10 cellular contexts compared by ENCODE assay signal in the genomic region with DNA sequence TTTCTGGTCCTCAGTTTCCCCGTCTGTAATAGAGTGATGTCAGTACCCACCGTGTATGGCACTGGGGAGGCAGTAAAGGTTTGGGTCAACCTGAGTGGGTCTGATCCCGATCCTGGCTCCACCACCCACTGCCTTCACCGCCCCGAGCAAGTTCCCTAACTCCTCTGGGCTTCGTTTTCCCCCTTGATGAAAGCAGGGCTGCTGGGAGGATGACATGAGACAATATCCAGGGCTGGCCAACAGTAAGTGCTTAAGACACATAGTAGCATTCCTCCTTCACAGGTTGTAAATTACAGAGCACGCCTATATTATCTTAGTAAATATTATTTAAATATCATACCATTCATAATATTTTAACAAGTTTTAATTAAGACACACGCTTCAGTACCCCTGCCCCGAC. TPM values are rescaled to one million over a fixed set of nuclear protein-coding genes. Genes with fewer than 3 reads are reported as not detected.
DNase-seq lines count a peak whose midpoint lies in the region; ATAC-seq and TF ChIP-seq lines count a peak whose summit lies in the region.
"Had no signal": no experiment of that assay in that cellular context is flagged by ENCODE, and none has a peak within 500 bp of the region (broad histone marks: within the 10 kb centered on the region; RNA-seq: fewer than 3 reads in every experiment).

No MANE protein-coding gene starts in this region.

- H3K56ac ChIP-seq in IMR-90 (ENCODE audit: extremely low read depth, insufficient read depth, low read length): no peak overlapping the region

- in situ Hi-C loops in IMR-90 (cut with MboI; ENCODE audit: low sequenced_read_pairs): no loop called here

- dilution Hi-C loops in IMR-90 (cut with HindIII; ENCODE audit: low sequenced_read_pairs, unreplicated experiment): no loop called here

- intact Hi-C loops in IMR-90 (cut with micrococcal nuclease): no loop called here

- no peak for TF ChIP-seq RAD21 in IMR-90 (IDR thresholded peaks at IDR 0.05; ENCODE audit: low read length)

- WGBS in IMR-90 (ENCODE audit: extremely low coverage in 2 of 2, insufficient read length in 1 of 2), 2 experiments: no CpG with 5 or more reads among the region's 9 CpGs
- WGBS in endodermal cell (ENCODE audit: insufficient coverage in 1 of 2, insufficient read length in 1 of 2), 2 experiments: 89 to 93% methylated on average over 8 of the region's 9 CpGs

- peak overlapping the region; percentile 32 for H3K4me3 Mint-ChIP-seq in endodermal cell
- peak overlapping the region in 9 of 10 donors; percentile 19 to 82 (median 71) for H3K4me3 Mint-ChIP-seq in naive thymus-derived CD8-positive, alpha-beta T cell
- H3K4me3 Mint-ChIP-seq: nephron had no signal

- no peak for DNase-seq in AG04450 (ENCODE audit: low read depth, low spot score)
- no peak for DNase-seq in IMR-90
- DNase-seq in endodermal cell: no peak
- no peak for DNase-seq in naive thymus-derived CD8-positive, alpha-beta T cell
- DNase-seq in HK-2 (ENCODE audit: unreplicated experiment): no peak

- H3K4ac ChIP-seq in IMR-90 (ENCODE audit: low read depth, low read length): peak overlapping the region; percentile 27; the same call in 1 of the 2 replicates

- H3K27me3 Mint-ChIP-seq in endodermal cell (ENCODE audit: insufficient read depth): peaks cover 14% of the 10 kb centered on the region
- H3K27me3 Mint-ChIP-seq in naive thymus-derived CD8-positive, alpha-beta T cell: peaks cover 0 to 6% (median 4%) of the 10 kb centered on the region in 5 donors

- H3K4me1 Mint-ChIP-seq in endodermal cell: peaks cover 13% of the 10 kb centered on the region
- peaks cover 6 to 15% (median 9%) of the 10 kb centered on the region in 4 donors for H3K4me1 Mint-ChIP-seq in naive thymus-derived CD8-positive, alpha-beta T cell
- H3K4me1 Mint-ChIP-seq: nephron had no signal

- CTCF ChIA-PET in AG04450 (lab: Charles Lee) (interaction anchor here (0.7 to 2.8 kb wide), 3 partner anchors 16 to 293 kb away, joined by 3 to 9 read pairs (median 8); a partner anchor contains a TSS), IMR-90 (lab: Yijun Ruan, JAX) (no interaction called here)

- TF ChIP-seq CTCF in AG04450 (IDR thresholded peaks at IDR 0.05; ENCODE audit: low read depth, low read length) (no peak), IMR-90 (conservative IDR thresholded peaks at IDR 0.05; ENCODE audit: low read depth, low read length) (no peak), endodermal cell (conservative IDR thresholded peaks at IDR 0.05) (no peak)

- BruUV-seq in IMR-90 (replicated peaks; lab: Mats Ljungman, UMichigan): no TSS peak

- peak overlapping the region; percentile 56; the same call in 1 of the 2 replicates for H3K4me3 ChIP-seq in AG04450 (ENCODE audit: low read depth, low read length)
- no peak overlapping the region for H3K4me3 ChIP-seq in IMR-90 (ENCODE audit: insufficient read depth, low read depth, low read length)
- H3K4me3 ChIP-seq in endodermal cell (ENCODE audit: low read length): no peak overlapping the region

- no peaks in the 10 kb centered on the region for H4K20me1 ChIP-seq in IMR-90 (ENCODE audit: insufficient read depth, low read length)

- no peaks in the 10 kb centered on the region for H3K27me3 ChIP-seq in AG04450 (ENCODE audit: control insufficient read depth, insufficient read depth, low read length)
- no peaks in the 10 kb centered on the region for H3K27me3 ChIP-seq in IMR-90 (ENCODE audit: control insufficient read depth, insufficient read depth, low read length)
- H3K27me3 ChIP-seq in endodermal cell (ENCODE audit: control insufficient read depth, insufficient read depth, low read length, poor library complexity, severe bottlenecking): no peaks in the 10 kb centered on the region

- H3K79me1 ChIP-seq in IMR-90 (ENCODE audit: low read depth in 1 of 2, low read length in 2 of 2): no peaks in the 10 kb centered on the region

- ATAC-seq in IMR-90 (ENCODE audit: low read depth) (no peak), GM21529 (IDR thresholded peaks at IDR 0.05; ENCODE audit: unreplicated experiment) (no peak), esophagus mucosa (no peak), HG02852 (IDR thresholded peaks at IDR 0.05; ENCODE audit: unreplicated experiment) (no peak)
- no peak for ATAC-seq in naive thymus-derived CD8-positive, alpha-beta T cell

- TF ChIP-seq POLR2A in IMR-90 (IDR thresholded peaks at IDR 0.05; ENCODE audit: low read depth, low read length): no peak

- H3K27ac ChIP-seq in AG04450 (ENCODE audit: low read depth, low read length): no peak overlapping the region
- no peak overlapping the region for H3K27ac ChIP-seq in IMR-90 (ENCODE audit: insufficient read depth, low read length)
- H3K27ac ChIP-seq in endodermal cell (ENCODE audit: low read depth, low read length): no peak overlapping the region

- 0 out of 2 replicates have a peak overlapping the region, but pooled peaks have one; percentile 75 for H3K23ac ChIP-seq in IMR-90 (ENCODE audit: low read depth, low read length)

- POLR2A ChIA-PET in AG04450 (lab: Yijun Ruan, JAX) (no interaction called here), IMR-90 (lab: Charles Lee; ENCODE audit: unreplicated experiment) (no interaction called here)
- POLR2A ChIA-PET in naive thymus-derived CD8-positive, alpha-beta T cell (lab: Charles Lee): interaction anchor here (1.0 kb wide), 2 partner anchors 52 to 76 kb away, joined by 3 to 4 read pairs; a partner anchor contains a TSS

- no peak overlapping the region for H3K27ac Mint-ChIP-seq in endodermal cell
- H3K27ac Mint-ChIP-seq in naive thymus-derived CD8-positive, alpha-beta T cell: no peak overlapping the region
- H3K27ac Mint-ChIP-seq: IgD-negative memory B cell, nephron had no signal

- H3K36me3 ChIP-seq in IMR-90 (ENCODE audit: control insufficient read depth, insufficient read depth, low read length): no peaks in the 10 kb centered on the region
- H3K36me3 ChIP-seq in endodermal cell (ENCODE audit: control insufficient read depth, insufficient read depth, low read length): no peaks in the 10 kb centered on the region

- H3K14ac ChIP-seq in IMR-90 (replicated peaks; ENCODE audit: low read depth, low read length): no peak overlapping the region

- no peak overlapping the region for H2AK9ac ChIP-seq in IMR-90 (replicated peaks; ENCODE audit: low read depth, low read length, poor library complexity)

- H3K4me2 ChIP-seq in IMR-90 (ENCODE audit: low read depth, low read length): peak overlapping the region; percentile 38; the same call in 1 of the 2 replicates

- H3K9me3 ChIP-seq in AG04450 (ENCODE audit: control insufficient read depth, insufficient read depth, low read length): no peaks in the 10 kb centered on the region; the same call in 1 of the 2 replicates
- no peaks in the 10 kb centered on the region for H3K9me3 ChIP-seq in IMR-90 (ENCODE audit: control insufficient read depth, insufficient read depth, low read length)
- no peaks in the 10 kb centered on the region for H3K9me3 ChIP-seq in endodermal cell (ENCODE audit: control insufficient read depth, low read length)

- no peak overlapping the region for H2BK5ac ChIP-seq in IMR-90 (ENCODE audit: low read depth, low read length, poor library complexity, severe bottlenecking)

- no peak overlapping the region; the same call in 1 of the 2 replicates for H2BK120ac ChIP-seq in IMR-90 (ENCODE audit: low read depth, low read length)

- H2BK20ac ChIP-seq in IMR-90 (ENCODE audit: low read depth, low read length): peak overlapping the region; percentile 16; the same call in 1 of the 2 replicates

- H4K91ac ChIP-seq in IMR-90 (ENCODE audit: insufficient read depth, low read depth, low read length): no peak overlapping the region

- H3K9ac ChIP-seq in IMR-90 (ENCODE audit: low read depth, low read length) (no peak overlapping the region), endodermal cell (ENCODE audit: extremely low read depth, low read length, poor library complexity, severe bottlenecking) (no peak overlapping the region)

- no peaks in the 10 kb centered on the region for H3K9me3 Mint-ChIP-seq in endodermal cell
- no peaks in the 10 kb centered on the region for H3K9me3 Mint-ChIP-seq in naive thymus-derived CD8-positive, alpha-beta T cell
- H3K9me3 Mint-ChIP-seq: IgD-negative memory B cell, nephron had no signal

- H3K4me1 ChIP-seq in IMR-90 (ENCODE audit: control insufficient read depth, insufficient read depth, low read length) (peaks cover 5% of the 10 kb centered on the region), endodermal cell (ENCODE audit: control insufficient read depth, insufficient read depth, low read length) (no peaks in the 10 kb centered on the region)

- H4K8ac ChIP-seq in IMR-90 (ENCODE audit: low read depth in 2 of 2, low read length in 2 of 2): no peak overlapping the region

- H2AK5ac ChIP-seq in IMR-90 (ENCODE audit: low read depth, low read length): no peak overlapping the region; the same call in 1 of the 2 replicates

- no peak overlapping the region for H4K5ac ChIP-seq in IMR-90 (ENCODE audit: low read depth, low read length)

- H3K9me1 ChIP-seq in IMR-90 (ENCODE audit: insufficient read depth, low read length): peaks cover 8% of the 10 kb centered on the region; the same call in 1 of the 2 replicates

- no peak overlapping the region; the same call in 2 of the 3 replicates for H2BK15ac ChIP-seq in IMR-90 (ENCODE audit: low read depth, low read length)

- H2AFZ ChIP-seq in IMR-90 (replicated peaks; ENCODE audit: low read length, poor library complexity): peak overlapping the region; percentile 92

- no peaks in the 10 kb centered on the region for H3K36me3 Mint-ChIP-seq in endodermal cell (ENCODE audit: low read depth)
- no peaks in the 10 kb centered on the region for H3K36me3 Mint-ChIP-seq in naive thymus-derived CD8-positive, alpha-beta T cell
- H3K36me3 Mint-ChIP-seq: IgD-negative memory B cell had no signal

- H3K18ac ChIP-seq in IMR-90 (ENCODE audit: low read depth, low read length): no peak overlapping the region

RNA-seq across cellular contexts. Expression of a gene that starts 0.6 kb away (rescaled TPM):
- polyA plus RNA-seq in AG04450 (2011; rRNA removed) (1.5 and 1.6 TPM in 2 replicates), IMR-90 (2012; rRNA removed) (1.5 and 1.7 TPM in 2 replicates)
- 0.39 and 1.9 TPM in 2 replicates for polyA minus RNA-seq in AG04450 (2011; rRNA and poly(A)+ RNA removed)
- total RNA-seq in IMR-90 (2012; rRNA removed) (2.2 and 2.5 TPM in 2 replicates), endodermal cell (1 to 10 TPM; 1.6 to 2.0 TPM), esophagus mucosa (24.5 TPM)
- 0.64 and 1.2 TPM in 2 replicates for polyA plus RNA-seq in IMR-90 (2012; cell fraction: cytosol; rRNA removed)
- 0.61 and 0.66 TPM in 2 replicates for polyA plus RNA-seq in IMR-90 (2012; cell fraction: nucleus; rRNA removed; ENCODE audit: low replicate concordance)
- not detected for polyA plus RNA-seq in endodermal cell (2013, experiment 1 of 2)
- 0.46 TPM for polyA plus RNA-seq in endodermal cell (2013, experiment 2 of 2)
- total RNA-seq in naive thymus-derived CD8-positive, alpha-beta T cell: 1 to 10 TPM; 1.3 to 3.2 TPM
- 1 to 10 TPM in 1 of 3 donors, under 1 TPM in 2; 0.53 to 1.2 (median 0.79) TPM for polyA plus RNA-seq in naive thymus-derived CD8-positive, alpha-beta T cell
- polyA plus RNA-seq: IgD-negative memory B cell had no signal

RNA-seq across cellular contexts. Expression of a gene that starts 51.2 kb away (rescaled TPM):
- polyA plus RNA-seq in AG04450 (2011; rRNA removed) (105 and 149 TPM in 2 replicates), IMR-90 (2012; rRNA removed) (51.3 and 57.9 TPM in 2 replicates)
- 72.9 and 113 TPM in 2 replicates for polyA minus RNA-seq in AG04450 (2011; rRNA and poly(A)+ RNA removed)
- total RNA-seq in IMR-90 (2012; rRNA removed) (125 and 360 TPM in 2 replicates), endodermal cell (100 to 1,000 TPM; 114 to 136 TPM), esophagus mucosa (94.2 TPM)
- 6.6 and 7.6 TPM in 2 replicates for polyA plus RNA-seq in IMR-90 (2012; cell fraction: cytosol; rRNA removed)
- polyA plus RNA-seq in IMR-90 (2012; cell fraction: nucleus; rRNA removed; ENCODE audit: low replicate concordance): 2.3 and 13.5 TPM in 2 replicates
- 88.9 TPM for polyA plus RNA-seq in endodermal cell (2013, experiment 1 of 2)
- polyA plus RNA-seq in endodermal cell (2013, experiment 2 of 2): 85.0 TPM
- total RNA-seq in naive thymus-derived CD8-positive, alpha-beta T cell: 10 to 100 TPM; 50.3 to 50.7 TPM
- polyA plus RNA-seq in naive thymus-derived CD8-positive, alpha-beta T cell: 100 to 1,000 TPM; 107 to 131 (median 116) TPM

RNA-seq across cellular contexts. Expression of a gene that starts 51.8 kb away (rescaled TPM):
- polyA plus RNA-seq in AG04450 (2011; rRNA removed): 86.4 and 107 TPM in 2 replicates
- 36.7 and 56.6 TPM in 2 replicates for polyA minus RNA-seq in AG04450 (2011; rRNA and poly(A)+ RNA removed)
- total RNA-seq in IMR-90 (2012; rRNA removed): 113 and 167 TPM in 2 replicates
- polyA plus RNA-seq in IMR-90 (2012; rRNA removed): 47.3 and 54.5 TPM in 2 replicates
- polyA plus RNA-seq in IMR-90 (2012; cell fraction: cytosol; rRNA removed): 17.2 and 23.4 TPM in 2 replicates
- polyA plus RNA-seq in IMR-90 (2012; cell fraction: nucleus; rRNA removed; ENCODE audit: low replicate concordance): 3.5 and 22.9 TPM in 2 replicates
- total RNA-seq in endodermal cell: 100 to 1,000 TPM in 1 of 2 donors, 10 to 100 TPM in 1; 82.2 to 108 TPM
- polyA plus RNA-seq in endodermal cell (2013, experiment 1 of 2): 78.9 TPM
- 75.6 TPM for polyA plus RNA-seq in endodermal cell (2013, experiment 2 of 2)
- 10 to 100 TPM; 20.6 to 25.0 TPM for total RNA-seq in naive thymus-derived CD8-positive, alpha-beta T cell
- 10 to 100 TPM; 32.8 to 44.5 (median 42.3) TPM for polyA plus RNA-seq in naive thymus-derived CD8-positive, alpha-beta T cell
- 70.0 TPM for total RNA-seq in esophagus mucosa
